Comparison of ENCODE assay signal across 19 cellular contexts in genomic region chr15:73034213-73034612, GRCh38.
"Had no signal": no experiment of that assay in that cellular context is flagged by ENCODE, and none has a peak within 500 bp of the region (broad histone marks: within the 10 kb centered on the region; RNA-seq: fewer than 3 reads in every experiment).

No MANE protein-coding gene starts in this region.

- DNase-seq: activated gamma-delta T cell treated with Interleukin-2 at 50 U/mL for 16 hours; activated T-cell treated with anti-CD3 and anti-CD28 coated beads, Interleukin-2, amount 50 U/mL, for 1 hour; anterior cingulate cortex; brain microvascular endothelial cell; esophagus squamous epithelium; heart left ventricle; left colon; ovary; right cardiac atrium; stimulated activated CD4-positive, alpha-beta T cell treated with anti-CD3 and anti-CD28 coated beads, Interleukin-4, amount 100 ng/mL, for 24 hours; stimulated activated naive CD4-positive, alpha-beta T cell treated with Interleukin-2 at 50 U/mL for 16 hours; T-helper 9 cell; thyroid gland; upper lobe of right lung had no signal

- ATAC-seq: gastroesophageal sphincter; heart left ventricle; left colon; natural killer cell treated with Interleukin-12 subunit alpha and Interleukin-12 subunit beta and Interleukin-15 and Interleukin-18, amount 100 ng/mL, for 72 hours; right cardiac atrium; upper lobe of right lung; WTC11 had no signal

- FAIRE-seq: colon, keratinocyte had no signal
